24 cellular contexts compared by ENCODE assay signal in genomic region chr10:91352760-91353159, GRCh38.
"Had no signal": no experiment of that assay in that cellular context is flagged by ENCODE, and none has a peak within 500 bp of the region (broad histone marks: within the 10 kb centered on the region; RNA-seq: fewer than 3 reads in every experiment).

No MANE protein-coding gene starts in this region.

- H3K9me3 ChIP-seq: ascending aorta, gastroesophageal sphincter, sigmoid colon, vagina had no signal

- H3K36me3 ChIP-seq: ascending aorta, brain microvascular endothelial cell, gastroesophageal sphincter, sigmoid colon, vagina had no signal

- H3K27ac ChIP-seq: brain microvascular endothelial cell, gastroesophageal sphincter, sigmoid colon, vagina had no signal

- H3K36me3 Mint-ChIP-seq: activated naive CD4-positive, alpha-beta T cell treated with anti-CD3 and anti-CD28 coated beads, Interleukin-2, amount 50 U/mL, for 24 hours; natural killer cell had no signal

- H3K4me3 ChIP-seq: ascending aorta, gastroesophageal sphincter, sigmoid colon, vagina had no signal

- DNase-seq: activated CD4-positive, alpha-beta memory T cell treated with anti-CD3 and anti-CD28 coated beads, Interleukin-2, amount 10 ng/mL, durations not matched to agents 7 days and 5 days; activated CD4-positive, alpha-beta T cell treated with anti-CD3 and anti-CD28 coated beads for 48 hours; activated CD4-positive, CD25-positive, alpha-beta regulatory T cell; activated gamma-delta T cell; brain microvascular endothelial cell; central memory CD4-positive, alpha-beta T cell; dermis blood vessel endothelial cell; effector CD8-positive, alpha-beta T cell; head of caudate nucleus; hypothalamus; left ventricle myocardium superior; midbrain; natural killer cell; retina; sigmoid colon; stimulated activated CD4-positive, alpha-beta T cell treated with anti-CD3 and anti-CD28 coated beads, Interleukin-2, amount 100 ng/mL, for 48 hours; stimulated activated CD8-positive, alpha-beta memory T cell treated with anti-CD3 and anti-CD28 coated beads, Interleukin-4, amount 100 ng/mL, for 48 hours; stimulated activated naive B cell treated with anti-CD40 and anti-IgM and Interleukin-4, amounts not matched to agents 10 μg/mL and 1 μg/mL and 100 μg/mL, for 72 hours; T1000; trophoblast cell had no signal

- ATAC-seq: gastroesophageal sphincter; left ventricle myocardium superior; natural killer cell; stimulated activated naive B cell treated with anti-CD40 and anti-IgM and Interleukin-4, amounts not matched to agents 10 μg/mL and 1 μg/mL and 100 μg/mL, for 72 hours had no signal

- H3K27ac Mint-ChIP-seq: activated CD4-positive, alpha-beta memory T cell treated with anti-CD3 and anti-CD28 coated beads, Interleukin-2, amount 10 ng/mL, durations not matched to agents 7 days and 5 days; activated naive CD4-positive, alpha-beta T cell treated with anti-CD3 and anti-CD28 coated beads, Interleukin-2, amount 50 U/mL, for 24 hours; natural killer cell; stimulated activated naive B cell treated with anti-CD40 and anti-IgM and Interleukin-4, amounts not matched to agents 10 μg/mL and 1 μg/mL and 100 μg/mL, for 72 hours had no signal

- H3K27me3 ChIP-seq: ascending aorta, brain microvascular endothelial cell, gastroesophageal sphincter, sigmoid colon, vagina had no signal

- H3K4me1 Mint-ChIP-seq: activated CD4-positive, alpha-beta memory T cell treated with anti-CD3 and anti-CD28 coated beads, Interleukin-2, amount 10 ng/mL, durations not matched to agents 7 days and 5 days; activated naive CD4-positive, alpha-beta T cell treated with anti-CD3 and anti-CD28 coated beads, Interleukin-2, amount 50 U/mL, for 24 hours; natural killer cell; stimulated activated naive B cell treated with anti-CD40 and anti-IgM and Interleukin-4, amounts not matched to agents 10 μg/mL and 1 μg/mL and 100 μg/mL, for 72 hours had no signal

- H3K9me3 Mint-ChIP-seq: activated CD4-positive, alpha-beta memory T cell treated with anti-CD3 and anti-CD28 coated beads, Interleukin-2, amount 10 ng/mL, durations not matched to agents 7 days and 5 days; activated naive CD4-positive, alpha-beta T cell treated with anti-CD3 and anti-CD28 coated beads, Interleukin-2, amount 50 U/mL, for 24 hours; natural killer cell had no signal

- H3K4me3 Mint-ChIP-seq: activated CD4-positive, alpha-beta memory T cell treated with anti-CD3 and anti-CD28 coated beads, Interleukin-2, amount 10 ng/mL, durations not matched to agents 7 days and 5 days; activated naive CD4-positive, alpha-beta T cell treated with anti-CD3 and anti-CD28 coated beads, Interleukin-2, amount 50 U/mL, for 24 hours; natural killer cell; stimulated activated naive B cell treated with anti-CD40 and anti-IgM and Interleukin-4, amounts not matched to agents 10 μg/mL and 1 μg/mL and 100 μg/mL, for 72 hours had no signal
